ENCODE assay signal across 15 cellular contexts in genomic region chr1:235932090-235932510, GRCh38.
DNase-seq lines count a peak whose midpoint lies in the region; ATAC-seq, FAIRE-seq and TF ChIP-seq lines count a peak whose summit lies in the region.
"Had no signal": no experiment of that assay in that cellular context is flagged by ENCODE, and none has a peak within 500 bp of the region (broad histone marks: within the 10 kb centered on the region; RNA-seq: fewer than 3 reads in every experiment).

No MANE protein-coding gene starts in this region.

- FAIRE-seq in GM12892 (lab: Jason Lieb, UNC), result peak; percentile 79

- DNase-seq in GM12892 (ENCODE audit: insufficient read length), result no peak
- DNase-seq in SIG-M5 treated with dmso at 0.1 percent for 504 hours (lab: John Stamatoyannopoulos, UW; ENCODE audit: unreplicated experiment), result peak; percentile 95
- no peak for DNase-seq in memory B cell (ENCODE audit: low spot score in 2 of 2)
- no peak for DNase-seq in activated CD4-positive, alpha-beta T cell treated with anti-CD3 and anti-CD28 coated beads for 4 hours
- no peak for DNase-seq in NCI-H524 treated with DMSO at 0.1 percent for 48 hours (lab: John Stamatoyannopoulos, UW)
- DNase-seq: activated naive CD4-positive, alpha-beta T cell treated with anti-CD3 and anti-CD28 coated beads, Interleukin-2, amount 10 ng/mL, durations not matched to agents 7 days and 5 days; CD8-positive, alpha-beta memory T cell; dorsolateral prefrontal cortex; NCI-H748 treated with DMSO at 0.1 percent for 48 hours; nephron progenitor cell; tibial artery had no signal

- peak; percentile 59 for ATAC-seq in HG03045 (IDR thresholded peaks at IDR 0.05; ENCODE audit: unreplicated experiment)
- peak; percentile 86 for ATAC-seq in memory B cell (ENCODE audit: low read depth)
- ATAC-seq in HG03571 (IDR thresholded peaks at IDR 0.05; ENCODE audit: unreplicated experiment), result no peak
- ATAC-seq in HG03457 (IDR thresholded peaks at IDR 0.05; ENCODE audit: unreplicated experiment), result no peak
- ATAC-seq: WTC11 had no signal

- H3K36me3 Mint-ChIP-seq in memory B cell, result peaks cover 2% of the 10 kb centered on the region
- H3K36me3 Mint-ChIP-seq: WTC11 had no signal

- H3K4me3 Mint-ChIP-seq in memory B cell, result peak overlapping the region; percentile 73
- H3K4me3 Mint-ChIP-seq: activated naive CD4-positive, alpha-beta T cell treated with anti-CD3 and anti-CD28 coated beads, Interleukin-2, amount 10 ng/mL, durations not matched to agents 7 days and 5 days; CD8-positive, alpha-beta memory T cell; nephron progenitor cell; WTC11 had no signal

- peak overlapping the region; percentile 84 for H3K27ac Mint-ChIP-seq in memory B cell
- H3K27ac Mint-ChIP-seq: activated naive CD4-positive, alpha-beta T cell treated with anti-CD3 and anti-CD28 coated beads, Interleukin-2, amount 10 ng/mL, durations not matched to agents 7 days and 5 days; nephron progenitor cell; WTC11 had no signal

- H3K4me1 Mint-ChIP-seq in memory B cell, result peaks cover 54% of the 10 kb centered on the region

- H3K27me3 Mint-ChIP-seq in memory B cell, result no peaks in the 10 kb centered on the region
- H3K27me3 Mint-ChIP-seq: CD8-positive, alpha-beta memory T cell had no signal

- no peaks in the 10 kb centered on the region for H3K9me3 Mint-ChIP-seq in memory B cell
- H3K9me3 Mint-ChIP-seq: activated naive CD4-positive, alpha-beta T cell treated with anti-CD3 and anti-CD28 coated beads, Interleukin-2, amount 10 ng/mL, durations not matched to agents 7 days and 5 days; CD8-positive, alpha-beta memory T cell; nephron progenitor cell; WTC11 had no signal

- TF ChIP-seq POLR2A in GM12892 (IDR thresholded peaks at IDR 0.05; ENCODE audit: low read depth, low read length), result no peak

Comparison
In these comparisons a context has a peak if more than half of its experiments do, and no peak if none do; other contexts are left out.
1. ATAC-seq: peak in HG03045 (single experiment) and memory B cell (single experiment); none in HG03571 (single experiment) and HG03457 (single experiment).